Comparison of ENCODE assay signal across 1 cellular context in genomic region chr19:18519962-18520847, GRCh38.
A peak's percentile ranks its signal among the peaks of the same experiment; 100 is the strongest.
TF ChIP-seq lines count a peak whose summit lies in the region.

No MANE protein-coding gene starts in this region.

TF ChIP-seq in HepG2, 621 proteins besides CTCF, POLR2A, EP300 and RAD21 (continued from another document and continues in another):
- no peak for TF ChIP-seq NR0B2 (CRISPR knock-in tag; IDR thresholded peaks at IDR 0.05)
- TF ChIP-seq PHF21A (CRISPR knock-in tag; IDR thresholded peaks at IDR 0.05), result peak; percentile 69; the same call in 1 of the 2 replicates
- no peak for TF ChIP-seq ZUFSP (CRISPR knock-in tag; IDR thresholded peaks at IDR 0.05; ENCODE audit: borderline replicate concordance)
- TF ChIP-seq TCF7 (IDR thresholded peaks at IDR 0.05; ENCODE audit: low read depth), result 0 out of 2 replicates have a peak, but pooled peaks have one; percentile 42
- no peak for TF ChIP-seq MAFF (IDR thresholded peaks at IDR 0.05; ENCODE audit: low read depth, low read length)
- no peak for TF ChIP-seq ZNF576 (CRISPR knock-in tag; IDR thresholded peaks at IDR 0.05)
- peak; percentile 36; the same call in 1 of the 2 replicates for TF ChIP-seq NR2C2 (CRISPR knock-in tag; IDR thresholded peaks at IDR 0.05; ENCODE audit: borderline replicate concordance)
- no peak for TF ChIP-seq ZNF296 (CRISPR knock-in tag; conservative IDR thresholded peaks at IDR 0.05)
- no peak for TF ChIP-seq E2F5 (CRISPR knock-in tag; conservative IDR thresholded peaks at IDR 0.05)
- no peak for TF ChIP-seq HES4 (CRISPR knock-in tag; IDR thresholded peaks at IDR 0.05; ENCODE audit: borderline replicate concordance)
- TF ChIP-seq ATF7 (IDR thresholded peaks at IDR 0.05), result no peak
- no peak for TF ChIP-seq ATF7 (CRISPR knock-in tag; IDR thresholded peaks at IDR 0.05)
- no peak for TF ChIP-seq RNF219 (CRISPR knock-in tag; IDR thresholded peaks at IDR 0.05)
- no peak for TF ChIP-seq ZNF777 (CRISPR knock-in tag; IDR thresholded peaks at IDR 0.05)
- no peak for TF ChIP-seq ZNF557 (CRISPR knock-in tag; IDR thresholded peaks at IDR 0.05)
- TF ChIP-seq ZEB1 (IDR thresholded peaks at IDR 0.05; ENCODE audit: insufficient replicate concordance, low read depth), result no peak
- no peak for TF ChIP-seq ZNF572 (CRISPR knock-in tag; IDR thresholded peaks at IDR 0.05)
- no peak for TF ChIP-seq ZNF607 (CRISPR knock-in tag; IDR thresholded peaks at IDR 0.05; ENCODE audit: borderline replicate concordance)
- no peak for TF ChIP-seq THRA (CRISPR knock-in tag; IDR thresholded peaks at IDR 0.05; ENCODE audit: borderline replicate concordance)
- no peak for TF ChIP-seq TMF1 (CRISPR knock-in tag; IDR thresholded peaks at IDR 0.05; ENCODE audit: low read depth)
- no peak for TF ChIP-seq ZNF678 (CRISPR knock-in tag; IDR thresholded peaks at IDR 0.05)
- no peak for TF ChIP-seq ZNF800 (CRISPR knock-in tag; IDR thresholded peaks at IDR 0.05)
- no peak; the same call in 1 of the 2 replicates for TF ChIP-seq ZNF263 (CRISPR knock-in tag; IDR thresholded peaks at IDR 0.05)
- TF ChIP-seq RBAK (CRISPR knock-in tag; IDR thresholded peaks at IDR 0.05), result no peak
- TF ChIP-seq REST (IDR thresholded peaks at IDR 0.05; ENCODE audit: borderline replicate concordance in 1 of 2, low read depth in 1 of 2, low read length in 2 of 2), result no peak
- TF ChIP-seq HIVEP1 (CRISPR knock-in tag; IDR thresholded peaks at IDR 0.05), result peak; percentile 68
- no peak for TF ChIP-seq ZNF724P (CRISPR knock-in tag; IDR thresholded peaks at IDR 0.05; ENCODE audit: borderline replicate concordance)
- no peak for TF ChIP-seq MLLT10 (CRISPR knock-in tag; IDR thresholded peaks at IDR 0.05)
- peak; percentile 47; the same call in 1 of the 2 replicates for TF ChIP-seq FOXK1 (CRISPR knock-in tag; IDR thresholded peaks at IDR 0.05; ENCODE audit: borderline replicate concordance, low read depth)
- TF ChIP-seq SP1 (IDR thresholded peaks at IDR 0.05), result no peak
- TF ChIP-seq SP1 (CRISPR knock-in tag; IDR thresholded peaks at IDR 0.05), result no peak
- no peak for TF ChIP-seq CEBPZ (IDR thresholded peaks at IDR 0.05; ENCODE audit: low read length)
- no peak for TF ChIP-seq ZMAT5 (CRISPR knock-in tag; IDR thresholded peaks at IDR 0.05; ENCODE audit: borderline replicate concordance, low read depth)
- TF ChIP-seq CC2D1A (CRISPR knock-in tag; IDR thresholded peaks at IDR 0.05), result no peak
- TF ChIP-seq ZKSCAN8 (CRISPR knock-in tag; IDR thresholded peaks at IDR 0.05; ENCODE audit: borderline replicate concordance), result no peak
- no peak for TF ChIP-seq CBX1 (IDR thresholded peaks at IDR 0.05; ENCODE audit: low read depth)
- TF ChIP-seq HOXA7 (CRISPR knock-in tag; IDR thresholded peaks at IDR 0.05), result no peak
- TF ChIP-seq ZNF615 (CRISPR knock-in tag; IDR thresholded peaks at IDR 0.05; ENCODE audit: borderline replicate concordance), result no peak
- no peak for TF ChIP-seq ZFP91 (CRISPR knock-in tag; IDR thresholded peaks at IDR 0.05; ENCODE audit: borderline replicate concordance)
- TF ChIP-seq ZNF17 (CRISPR knock-in tag; IDR thresholded peaks at IDR 0.05), result no peak
- peak; percentile 65; the same call in 1 of the 2 replicates for TF ChIP-seq BORCS8-MEF2B (CRISPR knock-in tag; IDR thresholded peaks at IDR 0.05)
- no peak for TF ChIP-seq TSC22D2 (CRISPR knock-in tag; IDR thresholded peaks at IDR 0.05; ENCODE audit: borderline replicate concordance)
- no peak for TF ChIP-seq ZBTB39 (CRISPR knock-in tag; IDR thresholded peaks at IDR 0.05)
